8 cellular contexts compared by ENCODE assay signal in the genomic region with DNA sequence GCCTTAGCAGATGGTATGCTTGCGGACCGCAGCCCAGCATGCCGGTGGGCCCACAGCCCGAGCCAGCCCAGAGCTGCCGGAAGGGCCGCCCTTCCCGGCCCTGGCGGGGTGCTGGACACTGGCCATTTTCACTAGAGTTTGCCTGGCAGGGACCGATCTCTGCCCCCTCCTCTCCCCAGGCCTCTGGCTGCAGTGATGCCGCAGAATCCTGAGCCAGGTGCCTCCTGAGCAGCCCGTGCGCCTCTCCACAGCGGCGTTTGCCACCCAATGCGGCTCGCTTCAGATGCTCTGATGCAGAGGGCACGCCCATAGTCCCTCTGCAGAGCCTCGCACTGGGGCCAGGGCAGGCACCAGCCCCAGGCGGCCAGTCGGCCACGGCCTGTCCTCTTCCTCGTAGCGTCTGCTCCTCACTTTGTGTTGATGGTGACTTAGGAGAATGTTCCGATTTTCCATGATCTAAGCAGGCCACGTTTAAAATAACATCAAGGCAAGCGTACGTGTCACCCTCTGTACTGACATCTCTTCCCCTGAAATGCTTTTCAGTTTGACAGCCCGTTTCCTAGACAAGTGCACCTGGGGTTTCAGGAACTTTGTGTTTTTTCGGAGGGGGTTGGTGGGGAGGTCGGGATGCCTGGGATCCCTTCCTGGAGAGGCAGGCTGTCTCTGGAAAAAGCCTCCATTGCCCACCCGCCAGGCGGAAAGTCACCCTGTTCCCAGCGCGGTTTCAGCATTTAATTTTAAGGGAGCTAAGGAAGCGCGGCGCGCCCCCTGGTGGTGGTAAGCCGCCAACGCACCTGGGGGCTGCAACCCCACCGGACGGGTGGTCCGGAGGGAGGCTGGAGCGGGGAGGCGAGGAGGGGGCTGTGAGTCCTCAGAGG. TPM values are rescaled to one million over a fixed set of nuclear protein-coding genes. Genes with fewer than 3 reads are reported as not detected.
DNase-seq lines count a peak whose midpoint lies in the region; ATAC-seq, FAIRE-seq and TF ChIP-seq lines count a peak whose summit lies in the region.

No MANE protein-coding gene starts in this region.

- H3K4me1 Mint-ChIP-seq in endothelial cell (ENCODE audit: unreplicated experiment), result peaks cover 12% of the 10 kb centered on the region
- peaks cover 4 to 19% (median 11%) of the 10 kb centered on the region in 4 donors for H3K4me1 Mint-ChIP-seq in naive thymus-derived CD8-positive, alpha-beta T cell

- FAIRE-seq in A549 (lab: Jason Lieb, UNC) (no peak), GM12891 (lab: Jason Lieb, UNC) (peak; percentile 69)

- POLR2A ChIA-PET in A549 (lab: Yijun Ruan, JAX), result interaction anchor here (1.1 kb wide), 1 partner anchor 128 kb away, joined by 3 read pairs; no protein-coding TSS in a partner anchor
- POLR2A ChIA-PET in naive thymus-derived CD8-positive, alpha-beta T cell (lab: Charles Lee), result interaction anchor here (0.6 to 0.8 kb wide), 2 partner anchors 105 to 129 kb away, joined by 4 to 5 read pairs; no protein-coding TSS in a partner anchor

- H3K4me1 ChIP-seq in A549, result peaks cover 9% of the 10 kb centered on the region; the same call in 2 of the 3 replicates

- no peak for TF ChIP-seq POLR2A in A549 (IDR thresholded peaks at IDR 0.05; ENCODE audit: low read length)
- no peak for TF ChIP-seq POLR2A in GM12891 (IDR thresholded peaks at IDR 0.05; ENCODE audit: low read depth, low read length)

- peak in 1 of 2 experiments; percentile 67; a peak in 3 of 6 replicates for ATAC-seq in A549
- ATAC-seq in naive thymus-derived CD8-positive, alpha-beta T cell, result peak in 1 of 2 donors; percentile 62
- ATAC-seq in HG03025 (IDR thresholded peaks at IDR 0.05; ENCODE audit: low FRiP score, unreplicated experiment), result no peak

- TF ChIP-seq CTCF in A549 (IDR thresholded peaks at IDR 0.05), result peak; percentile 92
- peak; percentile 100 for TF ChIP-seq CTCF in endothelial cell (IDR thresholded peaks at IDR 0.05; ENCODE audit: unreplicated experiment)

- DNase-seq in A549 (ENCODE audit: low read depth in 1 of 2, low spot score in 1 of 2) (peak; percentile 47 to 48), GM12891 (ENCODE audit: insufficient read length, low spot score) (peak; percentile 66), NCI-H774 (lab: John Stamatoyannopoulos, UW) (peak; percentile 36), endothelial cell (ENCODE audit: low spot score) (peak; percentile 76)
- peak; percentile 74 for DNase-seq in activated CD8-positive, alpha-beta memory T cell treated with anti-CD3 and anti-CD28 coated beads, Interleukin-2, amount 50 U/mL, for 4 hours
- peak; percentile 39 to 80 (median 68) for DNase-seq in naive thymus-derived CD8-positive, alpha-beta T cell
- DNase-seq in stimulated activated CD8-positive, alpha-beta memory T cell treated with anti-CD3 and anti-CD28 coated beads, Interleukin-7, amount 100 ng/mL, for 48 hours (ENCODE audit: extremely low read depth in 1 of 2, low read depth in 1 of 2), result peak; percentile 31 to 44

- H3K9me3 Mint-ChIP-seq in endothelial cell (ENCODE audit: unreplicated experiment), result no peaks in the 10 kb centered on the region
- no peaks in the 10 kb centered on the region for H3K9me3 Mint-ChIP-seq in naive thymus-derived CD8-positive, alpha-beta T cell

- no peak overlapping the region for H3K27ac ChIP-seq in A549

- H3K27me3 Mint-ChIP-seq in endothelial cell (ENCODE audit: unreplicated experiment), result no peaks in the 10 kb centered on the region
- peaks cover 0 to 1% (median 0%) of the 10 kb centered on the region in 5 donors for H3K27me3 Mint-ChIP-seq in naive thymus-derived CD8-positive, alpha-beta T cell

- peak; percentile 79 to 85 for TF ChIP-seq RAD21 in A549 (conservative IDR thresholded peaks at IDR 0.05 in 1 of 2, IDR thresholded peaks at IDR 0.05 in 1 of 2)

- H3K9me3 ChIP-seq in A549, result no peaks in the 10 kb centered on the region

- no peak overlapping the region for H3K27ac Mint-ChIP-seq in endothelial cell (ENCODE audit: unreplicated experiment)
- H3K27ac Mint-ChIP-seq in naive thymus-derived CD8-positive, alpha-beta T cell, result peak overlapping the region in 2 of 10 donors; percentile 20 to 82

- CTCF ChIA-PET in A549 (lab: Yijun Ruan, JAX), result interaction anchor here (0.6 to 11.4 kb wide), 35 partner anchors 9 to 371 kb away, joined by 3 to 191 read pairs (median 5); no protein-coding TSS in a partner anchor

- no peak for TF ChIP-seq EP300 in A549 (IDR thresholded peaks at IDR 0.05)

- H3K4me3 ChIP-seq in A549, result no peak overlapping the region

- no peak overlapping the region for H3K4me3 Mint-ChIP-seq in endothelial cell (ENCODE audit: unreplicated experiment)
- H3K4me3 Mint-ChIP-seq in naive thymus-derived CD8-positive, alpha-beta T cell, result peak overlapping the region in 8 of 10 donors; percentile 22 to 69 (median 50)

- H3K36me3 Mint-ChIP-seq in endothelial cell (ENCODE audit: low read depth, unreplicated experiment), result no peaks in the 10 kb centered on the region
- no peaks in the 10 kb centered on the region for H3K36me3 Mint-ChIP-seq in naive thymus-derived CD8-positive, alpha-beta T cell

- no peak overlapping the region for H3K4me2 ChIP-seq in A549

- 48% methylated on average over 37 of the region's 45 CpGs for WGBS in A549 (ENCODE audit: missing lambda C conversion rate)

TF ChIP-seq in A549, 52 proteins besides CTCF, POLR2A, EP300 and RAD21:
- TF ChIP-seq, protein P1, sequence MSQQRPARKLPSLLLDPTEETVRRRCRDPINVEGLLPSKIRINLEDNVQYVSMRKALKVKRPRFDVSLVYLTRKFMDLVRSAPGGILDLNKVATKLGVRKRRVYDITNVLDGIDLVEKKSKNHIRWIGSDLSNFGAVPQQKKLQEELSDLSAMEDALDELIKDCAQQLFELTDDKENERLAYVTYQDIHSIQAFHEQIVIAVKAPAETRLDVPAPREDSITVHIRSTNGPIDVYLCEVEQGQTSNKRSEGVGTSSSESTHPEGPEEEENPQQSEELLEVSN (IDR thresholded peaks at IDR 0.05; ENCODE audit: borderline replicate concordance, low read depth), result no peak
- TF ChIP-seq MAFK (IDR thresholded peaks at IDR 0.05; ENCODE audit: partially characterized antibody) (peak; percentile 13), ZC3H11A (IDR thresholded peaks at IDR 0.05) (no peak), FOSB (CRISPR knock-in tag; IDR thresholded peaks at IDR 0.05) (no peak), SMC3 (IDR thresholded peaks at IDR 0.05) (peak; percentile 93)

TF ChIP-seq in GM12891, 5 proteins besides CTCF, POLR2A, EP300 and RAD21:
- TF ChIP-seq POU2F2 (IDR thresholded peaks at IDR 0.05; ENCODE audit: low read depth, low read length), result 0 out of 2 replicates have a peak, but pooled peaks have one; percentile 20
- no peak for TF ChIP-seq SPI1 (IDR thresholded peaks at IDR 0.05; ENCODE audit: low read depth, low read length)

RNA-seq across cellular contexts. Expression of gene HMCN2, which starts 29.8 kb away (rescaled TPM):
- polyA plus RNA-seq in A549 (2011; rRNA removed) (not detected in 2 replicates), A549 (2017; fragmentation: RNase III; extraction: RNeasy Plus Mini Kit Qiagen cat#74134 plus additional on column Dnase treatment) (0.01 to 0.04 TPM in 2 of 3 replicates, not detected in the other)
- polyA plus RNA-seq in A549 (2012; cell fraction: cytosol; rRNA removed), result 0.01 and 0.03 TPM in 2 replicates
- 0.12 and 0.37 TPM in 2 replicates for polyA plus RNA-seq in A549 (2012; cell fraction: nucleus; rRNA removed)
- polyA minus RNA-seq in A549 (2011; rRNA and poly(A)+ RNA removed), result 0.04 TPM in 1 of 2 replicates, not detected in the other
- not detected for polyA plus RNA-seq in GM12891 (2012; ENCODE audit: low read depth, missing spikeins)
- 29.6 TPM for total RNA-seq in endothelial cell (ENCODE audit: unreplicated experiment)
- not detected for total RNA-seq in naive thymus-derived CD8-positive, alpha-beta T cell
- polyA plus RNA-seq in naive thymus-derived CD8-positive, alpha-beta T cell, result not detected

Comparison
In these comparisons a context has a peak if more than half of its experiments do, and no peak if none do; other contexts are left out.
1. RNA of gene HMCN2, which starts 29.8 kb away (total RNA-seq): 29.6 TPM in endothelial cell (single experiment); not detected in naive thymus-derived CD8-positive, alpha-beta T cell; every median in the first group is over 10 times any median in the second.
2. Peak in every context shown above with its lines, with median percentiles within 50 percentile points of each other: DNase-seq.